In genomic region chr1:115641762-115642167, GRCh38 we compare ENCODE assay signal across 8 cellular contexts. TPM values are rescaled to one million over a fixed set of nuclear protein-coding genes. Genes with fewer than 3 reads are reported as not detected.
DNase-seq lines count a peak whose midpoint lies in the region; ATAC-seq and TF ChIP-seq lines count a peak whose summit lies in the region.

VANGL1 (plus strand) TSS chr1:115641970; CDS start chr1:115651414, 9,444 bp downstream.

- no peak within 1 kb of the TSS for H4K5ac ChIP-seq in IMR-90 (ENCODE audit: low read depth, low read length)

- peak within 1 kb of the TSS; percentile 41 for H4K91ac ChIP-seq in IMR-90 (ENCODE audit: insufficient read depth, low read depth, low read length)

- TF ChIP-seq RAD21 in IMR-90 (IDR thresholded peaks at IDR 0.05; ENCODE audit: low read length): no peak

- no peak within 1 kb of the TSS for H3K18ac ChIP-seq in IMR-90 (ENCODE audit: low read depth, low read length)

- H3K4me2 ChIP-seq in IMR-90 (ENCODE audit: low read depth, low read length): peak within 1 kb of the TSS; percentile 95

- H2BK5ac ChIP-seq in IMR-90 (ENCODE audit: low read depth, low read length, poor library complexity, severe bottlenecking): no peak within 1 kb of the TSS

- H3K4ac ChIP-seq in IMR-90 (ENCODE audit: low read depth, low read length): peak within 1 kb of the TSS; percentile 18; the same call in 1 of the 2 replicates

- H3K56ac ChIP-seq in IMR-90 (ENCODE audit: extremely low read depth, insufficient read depth, low read length): no peak within 1 kb of the TSS

- CTCF ChIA-PET in IMR-90 (lab: Yijun Ruan, JAX): no interaction called here

- peak; percentile 58 for ATAC-seq in GM21825 (IDR thresholded peaks at IDR 0.05; ENCODE audit: unreplicated experiment)
- peak; percentile 90 for ATAC-seq in IMR-90 (ENCODE audit: low read depth)

- H3K4me3 ChIP-seq in IMR-90 (ENCODE audit: insufficient read depth, low read depth, low read length) (peak within 1 kb of the TSS; percentile 80), SK-N-MC (peak within 1 kb of the TSS; percentile 89), brain microvascular endothelial cell (ENCODE audit: low read depth, low read length) (peak within 1 kb of the TSS; percentile 76)

- no peak within 1 kb of the TSS for H2BK120ac ChIP-seq in IMR-90 (ENCODE audit: low read depth, low read length)

- no peaks in the 10 kb centered on the region for H3K4me1 ChIP-seq in IMR-90 (ENCODE audit: control insufficient read depth, insufficient read depth, low read length)

- POLR2A ChIA-PET in IMR-90 (lab: Charles Lee; ENCODE audit: unreplicated experiment): no interaction called here

- H3K9me3 ChIP-seq in IMR-90 (ENCODE audit: control insufficient read depth, insufficient read depth, low read length) (peaks cover 4% of the 10 kb centered on the region; the same call in 1 of the 2 replicates), SK-N-MC (ENCODE audit: low read depth, low read length) (no peaks in the 10 kb centered on the region; the same call in 1 of the 2 replicates)

- no peak within 1 kb of the TSS for H2BK15ac ChIP-seq in IMR-90 (ENCODE audit: low read depth, low read length)

- H3K36me3 ChIP-seq in IMR-90 (ENCODE audit: control insufficient read depth, insufficient read depth, low read length) (no peaks in the 10 kb centered on the region), SK-N-MC (ENCODE audit: insufficient read depth, low read length) (no peaks in the 10 kb centered on the region), brain microvascular endothelial cell (replicated peaks) (no peaks in the 10 kb centered on the region)

- H3K9me1 ChIP-seq in IMR-90 (ENCODE audit: insufficient read depth, low read length): peaks cover 3% of the 10 kb centered on the region

- dilution Hi-C loops in IMR-90 (cut with HindIII; ENCODE audit: low sequenced_read_pairs, unreplicated experiment): no loop called here

- H3K9ac ChIP-seq in IMR-90 (ENCODE audit: low read depth, low read length): peak within 1 kb of the TSS; percentile 77
- H3K9ac ChIP-seq in SK-N-MC (ENCODE audit: insufficient read length): peak within 1 kb of the TSS; percentile 64

- peaks cover 14 to 19% of the 10 kb centered on the region in 2 experiments for H3K79me1 ChIP-seq in IMR-90 (ENCODE audit: low read depth in 1 of 2, low read length in 2 of 2)

- no peaks in the 10 kb centered on the region; the same call in 1 of the 2 replicates for H4K20me1 ChIP-seq in IMR-90 (ENCODE audit: insufficient read depth, low read length)

- TF ChIP-seq POLR2A in IMR-90 (IDR thresholded peaks at IDR 0.05; ENCODE audit: low read depth, low read length): no peak

- H3K27me3 ChIP-seq in IMR-90 (ENCODE audit: control insufficient read depth, insufficient read depth, low read length): no peaks in the 10 kb centered on the region; the same call in 1 of the 2 replicates
- no peaks in the 10 kb centered on the region for H3K27me3 ChIP-seq in brain microvascular endothelial cell (replicated peaks)

- H4K8ac ChIP-seq in IMR-90 (ENCODE audit: low read depth in 2 of 2, low read length in 2 of 2): peak within 1 kb of the TSS; percentile 57 to 93; a peak in 3 of 4 replicates

- H2BK20ac ChIP-seq in IMR-90 (ENCODE audit: low read depth, low read length): no peak within 1 kb of the TSS

- DNase-seq in NCI-H2081 (lab: John Stamatoyannopoulos, UW): peak; percentile 37 to 65
- DNase-seq in NCI-H2081 treated with DMSO at 0.1 percent for 48 hours (lab: John Stamatoyannopoulos, UW): no peak
- DNase-seq in IMR-90: peak; percentile 49
- DNase-seq in SK-N-MC (ENCODE audit: low read depth, low spot score): no peak
- peak; percentile 49 for DNase-seq in brain microvascular endothelial cell
- DNase-seq in iPS-NIHi11 (ENCODE audit: low spot score): peak; percentile 87
- peak; percentile 47 for DNase-seq in stimulated activated CD4-positive, alpha-beta T cell treated with anti-CD3 and anti-CD28 coated beads, Interleukin-12 subunit alpha, Interleukin-12 subunit beta, amount 100 ng/mL, for 4 hours

- H2AFZ ChIP-seq in IMR-90 (replicated peaks; ENCODE audit: low read length, poor library complexity): peak within 1 kb of the TSS; percentile 94

- TF ChIP-seq CTCF in IMR-90 (conservative IDR thresholded peaks at IDR 0.05; ENCODE audit: low read depth, low read length): no peak
- TF ChIP-seq CTCF in brain microvascular endothelial cell (IDR thresholded peaks at IDR 0.05; ENCODE audit: low read depth, low read length, missing control alignments): no peak

- in situ Hi-C loops in IMR-90 (cut with MboI; ENCODE audit: low sequenced_read_pairs) (no loop called here), brain microvascular endothelial cell (cut with HindIII; ENCODE audit: low pct_ligation_motif_present, low sequenced_read_pairs) (no loop called here)

- H3K23ac ChIP-seq in IMR-90 (ENCODE audit: low read depth, low read length): peak within 1 kb of the TSS; percentile 76; the same call in 1 of the 2 replicates

- peak within 1 kb of the TSS; percentile 92 for H2AK9ac ChIP-seq in IMR-90 (replicated peaks; ENCODE audit: low read depth, low read length, poor library complexity)

- BruUV-seq in IMR-90 (replicated peaks; lab: Mats Ljungman, UMichigan): no TSS peak

- H3K27ac ChIP-seq in IMR-90 (ENCODE audit: insufficient read depth, low read length): peak within 1 kb of the TSS; percentile 8; the same call in 1 of the 2 replicates
- H3K27ac ChIP-seq in SK-N-MC: no peak within 1 kb of the TSS
- H3K27ac ChIP-seq in brain microvascular endothelial cell: no peak within 1 kb of the TSS

- intact Hi-C loops in IMR-90 (cut with micrococcal nuclease): loop anchor here (5.0 kb wide), 1 partner anchor 66 kb away; no protein-coding TSS in a partner anchor

- WGBS in IMR-90 (ENCODE audit: extremely low coverage in 2 of 2, insufficient read length in 1 of 2), 2 experiments: 4% methylated on average over 40 of the region's 61 CpGs; no CpG with 5 or more reads in 1 of the 2 experiments

- peak within 1 kb of the TSS; percentile 38 for H3K14ac ChIP-seq in IMR-90 (replicated peaks; ENCODE audit: low read depth, low read length)

- H2AK5ac ChIP-seq in IMR-90 (ENCODE audit: low read depth, low read length): no peak within 1 kb of the TSS; the same call in 1 of the 2 replicates

TF ChIP-seq in IMR-90, 13 proteins besides CTCF, POLR2A, EP300 and RAD21:
- TF ChIP-seq MAZ (IDR thresholded peaks at IDR 0.05; ENCODE audit: borderline replicate concordance, low read depth, low read length) (no peak), ELK1 (IDR thresholded peaks at IDR 0.05; ENCODE audit: borderline replicate concordance, low read depth, low read length) (no peak), BHLHE40 (IDR thresholded peaks at IDR 0.05; ENCODE audit: low read depth, low read length) (no peak), NFE2L2 (IDR thresholded peaks at IDR 0.05; ENCODE audit: low read depth, low read length) (no peak), RCOR1 (IDR thresholded peaks at IDR 0.05; ENCODE audit: insufficient replicate concordance, low read length) (no peak), CEBPB (IDR thresholded peaks at IDR 0.05; ENCODE audit: low read depth, low read length) (no peak), SMC3 (IDR thresholded peaks at IDR 0.05; ENCODE audit: low read depth, low read length) (no peak), CHD1 (IDR thresholded peaks at IDR 0.05; ENCODE audit: low read depth, low read length) (no peak), MAFK (IDR thresholded peaks at IDR 0.05; ENCODE audit: low read depth, low read length) (no peak)

RNA-seq across cellular contexts. Expression of gene VANGL1, which starts in this region (rescaled TPM):
- 6.1 and 7.5 TPM in 2 replicates for total RNA-seq in IMR-90 (2012; rRNA removed)
- polyA plus RNA-seq in IMR-90 (2012; rRNA removed): 6.7 and 7.5 TPM in 2 replicates
- 3.2 and 4.9 TPM in 2 replicates for polyA plus RNA-seq in IMR-90 (2012; cell fraction: cytosol; rRNA removed)
- 2.0 and 2.8 TPM in 2 replicates for polyA plus RNA-seq in IMR-90 (2012; cell fraction: nucleus; rRNA removed; ENCODE audit: low replicate concordance)

Comparison
In these comparisons a context has a peak if more than half of its experiments do, and no peak if none do; other contexts are left out.
1. DNase-seq: peak in NCI-H2081 (2 of 2), IMR-90 (single experiment), brain microvascular endothelial cell (single experiment), iPS-NIHi11 (single experiment) and stimulated activated CD4-positive, alpha-beta T cell treated with anti-CD3 and anti-CD28 coated beads, Interleukin-12 subunit alpha, Interleukin-12 subunit beta, amount 100 ng/mL, for 4 hours (single experiment); none in NCI-H2081 treated with DMSO at 0.1 percent for 48 hours (single experiment) and SK-N-MC (single experiment).
2. Peak in every context shown above with its lines, with median percentiles within 50 percentile points of each other: H3K4me3 ChIP-seq.